In the genomic region with DNA sequence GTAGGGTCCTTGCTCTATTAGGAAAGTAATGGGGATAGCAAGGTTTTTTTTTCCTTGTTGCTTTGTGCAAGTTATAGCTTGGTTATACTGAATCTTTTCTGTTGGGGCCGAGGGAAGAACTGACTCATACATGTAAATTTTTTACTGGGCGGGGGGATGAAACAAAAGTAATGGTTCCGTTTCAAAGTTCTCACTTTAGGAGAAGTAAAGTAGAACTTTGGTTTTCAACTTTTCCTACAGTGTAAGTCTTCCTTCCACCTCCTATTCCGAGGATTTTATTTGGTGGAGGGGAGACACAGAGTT, we compare ENCODE assay signal across 8 cellular contexts. TPM values are rescaled to one million over a fixed set of nuclear protein-coding genes. Genes with fewer than 3 reads are reported as not detected.
A peak's percentile ranks its signal among the peaks of the same experiment; 100 is the strongest.
DNase-seq lines count a peak whose midpoint lies in the region; ATAC-seq and TF ChIP-seq lines count a peak whose summit lies in the region.

No MANE protein-coding gene starts in this region.

- no peak for TF ChIP-seq EP300 in esophagus muscularis mucosa (IDR thresholded peaks at IDR 0.05)

- no peaks in the 10 kb centered on the region for H3K27me3 ChIP-seq in esophagus muscularis mucosa
- no peaks in the 10 kb centered on the region for H3K27me3 ChIP-seq in prostate gland (replicated peaks; ENCODE audit: insufficient read depth)

- H3K27me3 Mint-ChIP-seq in activated CD4-positive, alpha-beta T cell treated with anti-CD3 and anti-CD28 coated beads for 36 hours: no peaks in the 10 kb centered on the region

- CTCF ChIA-PET in activated CD4-positive, alpha-beta T cell treated with anti-CD3 and anti-CD28 coated beads for 36 hours (lab: Charles Lee): interaction anchor here (0.6 to 3.5 kb wide), 8 partner anchors 9 to 531 kb away, joined by 3 to 31 read pairs (median 4); a partner anchor contains a TSS

- H3K9me3 ChIP-seq in esophagus muscularis mucosa: no peaks in the 10 kb centered on the region
- H3K9me3 ChIP-seq in prostate gland: no peaks in the 10 kb centered on the region

- peaks cover 3% of the 10 kb centered on the region for H3K36me3 Mint-ChIP-seq in activated CD4-positive, alpha-beta T cell treated with anti-CD3 and anti-CD28 coated beads for 36 hours (ENCODE audit: low read depth)

- H3K4me3 ChIP-seq in GM12864 (ENCODE audit: low read depth, low read length) (peak overlapping the region; percentile 81), esophagus muscularis mucosa (peak overlapping the region; percentile 82 to 96 (median 94)), prostate gland (peak overlapping the region; percentile 76 to 94)

- peaks cover 22 to 45% (median 41%) of the 10 kb centered on the region in 4 donors for H3K4me1 ChIP-seq in esophagus muscularis mucosa
- no peaks in the 10 kb centered on the region for H3K4me1 ChIP-seq in prostate gland (replicated peaks)

- peak; percentile 22 for ATAC-seq in HG03108 (IDR thresholded peaks at IDR 0.05; ENCODE audit: unreplicated experiment)
- peak; percentile 7 for ATAC-seq in activated CD4-positive, alpha-beta T cell treated with anti-CD3 and anti-CD28 coated beads for 36 hours
- no peak for ATAC-seq in GM19324 (IDR thresholded peaks at IDR 0.05; ENCODE audit: low FRiP score, unreplicated experiment)

- H3K4me3 Mint-ChIP-seq in activated CD4-positive, alpha-beta T cell treated with anti-CD3 and anti-CD28 coated beads for 36 hours: peak overlapping the region; percentile 95

- WGBS in esophagus muscularis mucosa: 9% methylated on average over 4 of the region's 4 CpGs
- WGBS in prostate gland: 9% methylated on average over 4 of the region's 4 CpGs

- TF ChIP-seq CTCF in GM12864 (IDR thresholded peaks at IDR 0.05; ENCODE audit: low read depth, low read length, missing control alignments) (no peak), esophagus muscularis mucosa (IDR thresholded peaks at IDR 0.05) (no peak), prostate gland (IDR thresholded peaks at IDR 0.05) (no peak)

- intact Hi-C loops in activated CD4-positive, alpha-beta T cell treated with anti-CD3 and anti-CD28 coated beads for 36 hours (cut with DNase I, micrococcal nuclease): loop anchor here (1.0 to 2.0 kb wide), 8 partner anchors 9 to 702 kb away; a partner anchor contains a TSS
- intact Hi-C loops in esophagus muscularis mucosa (cut with DNase I) (loop anchor here (10.0 kb wide), 1 partner anchor 120 kb away; no protein-coding TSS in a partner anchor), prostate gland (cut with DNase I) (loop anchor here (10.0 kb wide), 1 partner anchor 120 kb away; no protein-coding TSS in a partner anchor)

- DNase-seq in GM12864 (ENCODE audit: low read depth) (no peak), esophagus muscularis mucosa (ENCODE audit: extremely low spot score) (no peak), prostate gland (ENCODE audit: low spot score) (no peak), anterior cingulate cortex (lab: John Stamatoyannopoulos, UW) (no peak), DMS79 (lab: John Stamatoyannopoulos, UW) (no peak)
- DNase-seq in activated CD4-positive, alpha-beta T cell treated with anti-CD3 and anti-CD28 coated beads for 36 hours: peak; percentile 68

- H3K27ac ChIP-seq in esophagus muscularis mucosa (replicated peaks in 1 of 4): peak overlapping the region; percentile 96 to 97 (median 97)
- peak overlapping the region; percentile 92 to 95 for H3K27ac ChIP-seq in prostate gland

- H3K9me3 Mint-ChIP-seq in activated CD4-positive, alpha-beta T cell treated with anti-CD3 and anti-CD28 coated beads for 36 hours (ENCODE audit: low read depth): no peaks in the 10 kb centered on the region

- peaks cover 36% of the 10 kb centered on the region for H3K4me1 Mint-ChIP-seq in activated CD4-positive, alpha-beta T cell treated with anti-CD3 and anti-CD28 coated beads for 36 hours

- no peak for TF ChIP-seq POLR2A in esophagus muscularis mucosa (IDR thresholded peaks at IDR 0.05; ENCODE audit: low read depth)
- no peak for TF ChIP-seq POLR2A in prostate gland (IDR thresholded peaks at IDR 0.05)

- POLR2A ChIA-PET in activated CD4-positive, alpha-beta T cell treated with anti-CD3 and anti-CD28 coated beads for 36 hours (lab: Charles Lee): interaction anchor here (1.0 to 1.4 kb wide), 2 partner anchors 337 to 530 kb away, joined by 3 to 4 read pairs; no protein-coding TSS in a partner anchor

- H3K36me3 ChIP-seq in esophagus muscularis mucosa (no peaks in the 10 kb centered on the region), prostate gland (no peaks in the 10 kb centered on the region)

- peak overlapping the region; percentile 100 for H3K27ac Mint-ChIP-seq in activated CD4-positive, alpha-beta T cell treated with anti-CD3 and anti-CD28 coated beads for 36 hours

RNA-seq across cellular contexts. Expression of a gene that starts 1.1 kb away (rescaled TPM):
- 10 to 100 TPM; 32.3 to 35.2 TPM for total RNA-seq in activated CD4-positive, alpha-beta T cell treated with anti-CD3 and anti-CD28 coated beads for 36 hours
- total RNA-seq in esophagus muscularis mucosa (10 to 100 TPM; 27.5 to 36.1 (median 35.7) TPM), prostate gland (10 to 100 TPM; 61.3 to 68.1 TPM)
